10 cellular contexts compared by ENCODE assay signal in the genomic region with DNA sequence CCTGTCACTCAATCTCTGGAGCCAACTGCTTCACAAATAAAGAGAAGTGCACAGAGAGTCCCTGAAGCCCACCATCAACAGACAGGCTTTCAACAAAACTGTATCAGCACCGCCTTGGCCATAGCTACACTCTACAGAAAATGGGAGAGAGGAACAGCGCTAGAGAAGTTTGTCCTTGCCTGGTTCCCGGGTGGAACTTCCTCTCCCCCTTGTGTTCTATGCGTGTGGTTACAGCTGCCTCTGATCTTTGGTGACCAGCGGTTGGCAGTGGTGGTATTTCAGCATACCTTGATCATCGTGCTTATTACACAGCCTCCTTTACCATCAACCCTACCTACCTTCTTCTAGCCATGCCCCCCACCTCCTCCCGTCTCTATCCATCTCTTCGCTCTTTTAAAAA.
DNase-seq lines count a peak whose midpoint lies in the region; ATAC-seq and TF ChIP-seq lines count a peak whose summit lies in the region.
"Had no signal": no experiment of that assay in that cellular context is flagged by ENCODE, and none has a peak within 500 bp of the region (broad histone marks: within the 10 kb centered on the region; RNA-seq: fewer than 3 reads in every experiment).

No MANE protein-coding gene starts in this region.

- no peaks in the 10 kb centered on the region for H3K9me3 ChIP-seq in osteoblast (ENCODE audit: low read depth, low read length)
- H3K9me3 ChIP-seq: esophagus muscularis mucosa had no signal

- peak overlapping the region; percentile 15 for H2AFZ ChIP-seq in osteoblast (ENCODE audit: low read length)

- H3K27ac ChIP-seq in osteoblast (ENCODE audit: low read depth, low read length) (no peak overlapping the region), caudate nucleus (ENCODE audit: low read depth, low read length) (no peak overlapping the region)
- H3K27ac ChIP-seq: esophagus muscularis mucosa had no signal

- no peak overlapping the region for H3K4me3 Mint-ChIP-seq in endothelial cell (ENCODE audit: unreplicated experiment)

- no peak overlapping the region for H3K4me3 ChIP-seq in osteoblast (ENCODE audit: insufficient read depth, low read length)
- H3K4me3 ChIP-seq: esophagus muscularis mucosa had no signal

- no peaks in the 10 kb centered on the region for H3K36me3 ChIP-seq in osteoblast (ENCODE audit: insufficient read depth, low read length)
- H3K36me3 ChIP-seq: esophagus muscularis mucosa had no signal

- H3K27me3 ChIP-seq in osteoblast (ENCODE audit: insufficient read depth, low read length), result peaks cover 7% of the 10 kb centered on the region

- H3K4me1 Mint-ChIP-seq in endothelial cell (ENCODE audit: unreplicated experiment), result no peaks in the 10 kb centered on the region

- no peaks in the 10 kb centered on the region for H3K36me3 Mint-ChIP-seq in endothelial cell (ENCODE audit: low read depth, unreplicated experiment)

- H3K27ac Mint-ChIP-seq in endothelial cell (ENCODE audit: unreplicated experiment), result no peak overlapping the region

- no peaks in the 10 kb centered on the region for H3K4me1 ChIP-seq in osteoblast (ENCODE audit: insufficient read depth, low read length)

- DNase-seq in ELF-1 (ENCODE audit: low read depth, low spot score) (peak; percentile 43), MV-4-11 (lab: John Stamatoyannopoulos, UW) (peak; percentile 39), endothelial cell (ENCODE audit: low spot score) (peak; percentile 39), osteoblast (ENCODE audit: insufficient read length, low spot score, missing footprints) (peak; percentile 66), NCI-H510A (lab: John Stamatoyannopoulos, UW) (no peak), caudate nucleus (lab: John Stamatoyannopoulos, UW) (no peak)
- DNase-seq: NCI-H187 treated with DMSO at 0.1 percent for 48 hours had no signal

- no peaks in the 10 kb centered on the region for H3K9me3 Mint-ChIP-seq in endothelial cell (ENCODE audit: unreplicated experiment)

- no peaks in the 10 kb centered on the region for H3K27me3 Mint-ChIP-seq in endothelial cell (ENCODE audit: unreplicated experiment)

- no peaks in the 10 kb centered on the region for H3K79me2 ChIP-seq in osteoblast (ENCODE audit: insufficient read depth, low read length)

- ATAC-seq in GM18502 (IDR thresholded peaks at IDR 0.05; ENCODE audit: poor library complexity, unreplicated experiment) (no peak), HG03159 (IDR thresholded peaks at IDR 0.05; ENCODE audit: unreplicated experiment) (no peak)

- TF ChIP-seq CTCF in endothelial cell (IDR thresholded peaks at IDR 0.05; ENCODE audit: unreplicated experiment) (peak; percentile 27), osteoblast (IDR thresholded peaks at IDR 0.05; ENCODE audit: extremely low read depth, low read depth, low read length) (peak; percentile 35)

- no peaks in the 10 kb centered on the region for H4K20me1 ChIP-seq in osteoblast (ENCODE audit: insufficient read depth, low read length)

- no peak overlapping the region for H3K4me2 ChIP-seq in osteoblast (ENCODE audit: insufficient read depth, low read length)

Comparison
In these comparisons a context has a peak if more than half of its experiments do, and no peak if none do; other contexts are left out.
1. DNase-seq: peak in ELF-1 (single experiment), MV-4-11 (single experiment), endothelial cell (single experiment) and osteoblast (single experiment); none in NCI-H510A (single experiment) and caudate nucleus (0 of 61).